In the genomic region with DNA sequence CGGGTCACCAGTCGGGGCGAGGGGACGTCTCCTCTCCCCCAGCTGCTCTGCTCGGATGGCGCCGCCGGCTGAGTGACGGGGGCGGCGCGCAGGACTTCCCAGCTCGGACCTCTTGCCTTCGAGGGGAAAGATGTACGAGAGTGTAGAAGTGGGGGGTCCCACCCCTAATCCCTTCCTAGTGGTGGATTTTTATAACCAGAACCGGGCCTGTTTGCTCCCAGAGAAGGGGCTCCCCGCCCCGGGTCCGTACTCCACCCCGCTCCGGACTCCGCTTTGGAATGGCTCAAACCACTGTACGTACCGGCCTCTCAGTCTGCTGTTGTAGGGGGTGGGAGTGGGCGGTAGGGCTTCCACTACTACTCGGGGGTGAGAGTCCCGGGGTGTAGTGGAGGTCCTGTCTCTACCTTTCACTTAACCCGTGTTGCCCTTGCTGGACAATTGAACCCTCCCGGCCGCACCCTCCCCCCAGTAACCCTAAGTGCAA, we compare ENCODE assay signal across 1 cellular context.
TF ChIP-seq lines count a peak whose summit lies in the region.

No MANE protein-coding gene starts in this region.

TF ChIP-seq in IMR-90, 13 proteins besides CTCF, POLR2A, EP300 and RAD21:
- TF ChIP-seq RCOR1 (IDR thresholded peaks at IDR 0.05; ENCODE audit: insufficient replicate concordance, low read length) (no peak), CHD1 (IDR thresholded peaks at IDR 0.05; ENCODE audit: low read depth, low read length) (0 out of 2 replicates have a peak, but pooled peaks have one; percentile 43)
